16 cellular contexts compared by ENCODE assay signal in genomic region chr5:145960166-145960565, GRCh38. TPM values are rescaled to one million over a fixed set of nuclear protein-coding genes. Genes with fewer than 3 reads are reported as not detected.
"Had no signal": no experiment of that assay in that cellular context is flagged by ENCODE, and none has a peak within 500 bp of the region (broad histone marks: within the 10 kb centered on the region; RNA-seq: fewer than 3 reads in every experiment).

No MANE protein-coding gene starts in this region.

- H3K9me3 ChIP-seq: spleen had no signal

- H3K9ac ChIP-seq: neural progenitor cell had no signal

- H3K4me1 ChIP-seq: neural progenitor cell, spleen had no signal

- ATAC-seq: activated CD8-positive, alpha-beta T cell treated with anti-CD3 and anti-CD28 coated beads, Interleukin-2, amount 10 ng/mL, durations not matched to agents 7 days and 5 days; sciatic nerve had no signal

- H3K9me3 Mint-ChIP-seq: activated B cell treated with CpG ODN at 0.5 μM for 24 hours; neural progenitor cell; T-helper 2 cell treated with Interferon-gamma antibody and Interleukin-4, amounts not matched to agents 5 μg/mL and 100 μg/mL, for 36 hours had no signal

- H3K27ac ChIP-seq: neural progenitor cell, spleen had no signal

- H3K27ac Mint-ChIP-seq: activated B cell treated with CpG ODN at 0.5 μM for 24 hours; activated CD8-positive, alpha-beta T cell treated with anti-CD3 and anti-CD28 coated beads, Interleukin-2, amount 10 ng/mL, durations not matched to agents 7 days and 5 days; neural progenitor cell; T-helper 2 cell treated with Interferon-gamma antibody and Interleukin-4, amounts not matched to agents 5 μg/mL and 100 μg/mL, for 36 hours had no signal

- H3K27me3 ChIP-seq: neural progenitor cell, spleen had no signal

- H3K36me3 Mint-ChIP-seq: activated naive CD8-positive, alpha-beta T cell; neural progenitor cell had no signal

- H3K4me2 ChIP-seq: neural progenitor cell had no signal

- H3K4me3 Mint-ChIP-seq: activated B cell treated with CpG ODN at 0.5 μM for 24 hours; activated CD8-positive, alpha-beta T cell treated with anti-CD3 and anti-CD28 coated beads, Interleukin-2, amount 10 ng/mL, durations not matched to agents 7 days and 5 days; activated naive CD8-positive, alpha-beta T cell; neural progenitor cell; T-helper 2 cell treated with Interferon-gamma antibody and Interleukin-4, amounts not matched to agents 5 μg/mL and 100 μg/mL, for 36 hours had no signal

- H2AFZ ChIP-seq: neural progenitor cell had no signal

- H3K4me3 ChIP-seq: neural progenitor cell, spleen had no signal

- DNase-seq: activated B cell treated with CpG ODN at 0.5 μM for 24 hours; activated CD4-positive, alpha-beta T cell treated with anti-CD3 and anti-CD28 coated beads for 48 hours; activated CD8-positive, alpha-beta memory T cell treated with anti-CD3 and anti-CD28 coated beads, Interleukin-2, amount 50 U/mL, for 4 hours; activated CD8-positive, alpha-beta T cell treated with anti-CD3 and anti-CD28 coated beads, Interleukin-2, amount 10 ng/mL, durations not matched to agents 7 days and 5 days; activated effector memory CD4-positive, alpha-beta T cell treated with anti-CD3 and anti-CD28 coated beads, Interleukin-2, amount 50 U/mL, for 16 hours; activated T-cell treated with anti-CD3 and anti-CD28 coated beads, Interleukin-2, amount 50 U/mL, for 48 hours; amygdala; islet precursor cell; midbrain; spleen; SW 1271 had no signal

- H3K36me3 ChIP-seq: neural progenitor cell, spleen had no signal

- H3K4me1 Mint-ChIP-seq: activated B cell treated with CpG ODN at 0.5 μM for 24 hours, neural progenitor cell had no signal

RNA-seq across cellular contexts. Expression of gene SH3RF2, which starts 23.8 kb away (rescaled TPM):
- total RNA-seq: activated B cell treated with CpG ODN at 0.5 μM for 24 hours; activated CD8-positive, alpha-beta T cell treated with anti-CD3 and anti-CD28 coated beads, Interleukin-2, amount 10 ng/mL, durations not matched to agents 7 days and 5 days; dermis microvascular lymphatic vessel endothelial cell had no signal
